Comparison of ENCODE assay signal across 1 cellular context in the genomic region with DNA sequence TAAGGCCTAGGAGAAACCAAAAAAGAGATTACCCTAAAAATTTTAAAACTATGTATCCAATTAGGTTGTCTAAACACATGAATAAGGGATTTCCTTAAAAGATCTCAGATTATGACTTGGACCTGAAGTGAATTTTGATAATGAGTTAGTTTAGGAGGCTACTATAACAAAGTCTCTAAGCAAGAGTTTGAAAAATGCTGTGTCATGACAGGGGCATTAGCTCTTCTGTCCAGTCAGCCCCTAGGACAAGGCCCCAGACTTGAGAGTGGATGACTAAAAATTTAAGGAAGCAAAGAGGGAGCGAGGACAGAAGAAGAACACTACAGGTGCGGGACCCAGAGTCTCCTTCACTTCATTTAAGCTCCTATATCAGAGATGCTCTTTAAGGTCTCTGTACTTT.
TF ChIP-seq lines count a peak whose summit lies in the region.

No MANE protein-coding gene starts in this region.

TF ChIP-seq in H1, 55 proteins besides CTCF, POLR2A, EP300 and RAD21:
- TF ChIP-seq TEAD4 (IDR thresholded peaks at IDR 0.05; ENCODE audit: low read depth, low read length) (no peak), TAF1 (IDR thresholded peaks at IDR 0.05; ENCODE audit: low read depth, low read length) (no peak), BACH1 (IDR thresholded peaks at IDR 0.05; ENCODE audit: low read length) (peak; percentile 76; the same call in 1 of the 2 replicates)
